Comparison of ENCODE assay signal across 9 cellular contexts in genomic region chr12:116662612-116663144, GRCh38.
A peak's percentile ranks its signal among the peaks of the same experiment; 100 is the strongest.
DNase-seq lines count a peak whose midpoint lies in the region; ATAC-seq and TF ChIP-seq lines count a peak whose summit lies in the region.
"Had no signal": no experiment of that assay in that cellular context is flagged by ENCODE, and none has a peak within 500 bp of the region (broad histone marks: within the 10 kb centered on the region; RNA-seq: fewer than 3 reads in every experiment).

No MANE protein-coding gene starts in this region.

- no peak overlapping the region for H3K27ac ChIP-seq in HUES6 (ENCODE audit: low read depth, low read length)

- H3K36me3 ChIP-seq in HUES6 (ENCODE audit: control insufficient read depth, insufficient read depth, low read length) = no peaks in the 10 kb centered on the region
- H3K36me3 ChIP-seq in skeletal muscle satellite cell (ENCODE audit: insufficient read depth, low read length) = no peaks in the 10 kb centered on the region

- H3K4me3 ChIP-seq in HUES6 (ENCODE audit: low read depth, low read length) (peak overlapping the region; percentile 1; the same call in 1 of the 2 replicates), foreskin fibroblast (ENCODE audit: low read depth in 1 of 2, low read length in 2 of 2) (no peak overlapping the region), skeletal muscle satellite cell (ENCODE audit: low read length) (peak overlapping the region; percentile 18)

- no peak for TF ChIP-seq CTCF in foreskin fibroblast (IDR thresholded peaks at IDR 0.05; ENCODE audit: low read depth, low read length)

- H3K4me2 ChIP-seq in skeletal muscle satellite cell (ENCODE audit: low read length) = peak overlapping the region; percentile 42

- no peak overlapping the region for H3K9ac ChIP-seq in HUES6 (ENCODE audit: low read length)
- H3K9ac ChIP-seq in skeletal muscle satellite cell (ENCODE audit: low read depth, low read length) = no peak overlapping the region

- no peak for TF ChIP-seq POLR2A in GM18505 (IDR thresholded peaks at IDR 0.05; ENCODE audit: borderline replicate concordance, extremely low read depth, insufficient read depth, insufficient read length)

- DNase-seq in NOMO-1 (lab: John Stamatoyannopoulos, UW; ENCODE audit: unreplicated experiment in 2 of 2) = peak; percentile 67 to 73
- DNase-seq in foreskin fibroblast = peak; percentile 59 to 81
- DNase-seq in iPS-NIHi7 (ENCODE audit: extremely low spot score) = no peak
- DNase-seq: NCI-H2029 had no signal

- H3K4me1 ChIP-seq in HUES6 (ENCODE audit: control insufficient read depth, insufficient read depth, low read length) = peaks cover 28% of the 10 kb centered on the region
- H3K4me1 ChIP-seq in skeletal muscle satellite cell (ENCODE audit: control insufficient read depth, insufficient read depth, low read length) = peaks cover 22% of the 10 kb centered on the region

- H3K27me3 ChIP-seq in HUES6 (ENCODE audit: control insufficient read depth, insufficient read depth, low read length) (no peaks in the 10 kb centered on the region), skeletal muscle satellite cell (ENCODE audit: control insufficient read depth, insufficient read depth, low read length) (no peaks in the 10 kb centered on the region)

- ATAC-seq in GM18505 (IDR thresholded peaks at IDR 0.05; ENCODE audit: unreplicated experiment) (no peak), HG02938 (IDR thresholded peaks at IDR 0.05; ENCODE audit: unreplicated experiment) (no peak), GM19351 (IDR thresholded peaks at IDR 0.05; ENCODE audit: unreplicated experiment) (no peak)

- H3K9me3 ChIP-seq in HUES6 (ENCODE audit: control insufficient read depth, insufficient read depth, low read depth, low read length) = no peaks in the 10 kb centered on the region
- H3K9me3 ChIP-seq in skeletal muscle satellite cell (replicated peaks; ENCODE audit: low read length) = no peaks in the 10 kb centered on the region

Comparison
In these comparisons a context has a peak if more than half of its experiments do, and no peak if none do; other contexts are left out.
1. H3K4me3 ChIP-seq: peak in HUES6 (single experiment) and skeletal muscle satellite cell (single experiment); none in foreskin fibroblast (0 of 2).